Comparison of ENCODE assay signal across 10 cellular contexts in genomic region chr21:37503848-37504467, GRCh38.
DNase-seq lines count a peak whose midpoint lies in the region; ATAC-seq, FAIRE-seq and TF ChIP-seq lines count a peak whose summit lies in the region.
"Had no signal": no experiment of that assay in that cellular context is flagged by ENCODE, and none has a peak within 500 bp of the region (broad histone marks: within the 10 kb centered on the region; RNA-seq: fewer than 3 reads in every experiment).

No MANE protein-coding gene starts in this region.

- H3K9me3 Mint-ChIP-seq in activated T-cell treated with anti-CD3 and anti-CD28 coated beads, Interleukin-2, amount 50 U/mL, for 72 hours = no peaks in the 10 kb centered on the region

- ATAC-seq in HepG2 (no peak), right lobe of liver (no peak), HG03439 (IDR thresholded peaks at IDR 0.05; ENCODE audit: unreplicated experiment) (no peak)
- ATAC-seq in activated T-cell treated with anti-CD3 and anti-CD28 coated beads, Interleukin-2, amount 50 U/mL, for 72 hours (replicated peaks in 1 of 2) = peak; percentile 82 to 86

- H3K4me1 Mint-ChIP-seq in activated T-cell treated with anti-CD3 and anti-CD28 coated beads, Interleukin-2, amount 50 U/mL, for 72 hours (ENCODE audit: low read depth) = peaks cover 20% of the 10 kb centered on the region

- TF ChIP-seq EP300 in HepG2 (IDR thresholded peaks at IDR 0.05; ENCODE audit: low read depth in 2 of 2, low read length in 2 of 2) (no peak), HepG2 (CRISPR knock-in tag; IDR thresholded peaks at IDR 0.05; ENCODE audit: borderline replicate concordance) (no peak)

- TF ChIP-seq CTCF in HepG2 (CRISPR knock-in tag; IDR thresholded peaks at IDR 0.05) (no peak), right lobe of liver (IDR thresholded peaks at IDR 0.05) (no peak)

- no peak for TF ChIP-seq POLR2A in HepG2 (IDR thresholded peaks at IDR 0.05; ENCODE audit: insufficient read depth in 1 of 2, low read depth in 2 of 2, low read length in 2 of 2)
- TF ChIP-seq POLR2A in right lobe of liver (IDR thresholded peaks at IDR 0.05) = no peak

- intact Hi-C loops in HepG2 (cut with micrococcal nuclease; ENCODE audit: unreplicated experiment) (no loop called here), right lobe of liver (cut with DNase I) (no loop called here)

- no peaks in the 10 kb centered on the region for H3K27me3 Mint-ChIP-seq in activated T-cell treated with anti-CD3 and anti-CD28 coated beads, Interleukin-2, amount 50 U/mL, for 72 hours (ENCODE audit: low read depth)

- H3K9ac ChIP-seq in HepG2 (ENCODE audit: insufficient read depth, low read depth, low read length) = no peak overlapping the region

- DNase-seq in HepG2 (ENCODE audit: low spot score) = peak; percentile 8
- no peak for DNase-seq in right lobe of liver
- DNase-seq in activated T-cell treated with anti-CD3 and anti-CD28 coated beads, Interleukin-2, amount 50 U/mL, for 72 hours = peak; percentile 19 to 25
- DNase-seq in fibroblast of the conjunctiva (ENCODE audit: low read depth) = peak; percentile 23
- DNase-seq in stromal cell of bone marrow (ENCODE audit: low read depth) = peak; percentile 30
- DNase-seq in SK-N-DZ (ENCODE audit: low spot score) = no peak
- no peak for DNase-seq in NCI-H345 (lab: John Stamatoyannopoulos, UW)
- DNase-seq: COR-L47, NCI-H2171 had no signal

- in situ Hi-C loops in HepG2 (cut with HindIII; ENCODE audit: extremely low pct_ligation_motif_present, low pct_unique_long_range_greater_than_20kb) = no loop called here

- no peaks in the 10 kb centered on the region for H4K20me1 ChIP-seq in HepG2 (ENCODE audit: insufficient read depth, low read length)

- H3K9me3 ChIP-seq in HepG2 (ENCODE audit: low read length) = no peaks in the 10 kb centered on the region
- no peaks in the 10 kb centered on the region for H3K9me3 ChIP-seq in right lobe of liver

- FAIRE-seq in HepG2 (lab: Jason Lieb, UNC) = no peak

- H2AFZ ChIP-seq in HepG2 (ENCODE audit: low read length) = no peak overlapping the region

- peaks cover 17 to 52% of the 10 kb centered on the region in 2 experiments for H3K36me3 ChIP-seq in HepG2 (replicated peaks in 1 of 2; ENCODE audit: control insufficient read depth in 1 of 2, insufficient read depth in 2 of 2, low read length in 2 of 2)
- H3K36me3 ChIP-seq in right lobe of liver = peaks cover 0 to 38% (median 21%) of the 10 kb centered on the region in 4 donors

- BruUV-seq in HepG2 (replicated peaks; lab: Mats Ljungman, UMichigan) = no TSS peak

- peak overlapping the region; percentile 99 for H3K27ac Mint-ChIP-seq in activated T-cell treated with anti-CD3 and anti-CD28 coated beads, Interleukin-2, amount 50 U/mL, for 72 hours

- no peak overlapping the region for H3K4me2 ChIP-seq in HepG2 (ENCODE audit: low read depth, low read length)

- H3K27ac ChIP-seq in HepG2 (ENCODE audit: extremely low read length, insufficient read depth, low read length) (no peak overlapping the region), right lobe of liver (no peak overlapping the region)

- WGBS in HepG2 (ENCODE audit: low lambda C conversion rate) = 98% methylated on average over 5 of the region's 5 CpGs
- 93% methylated on average over 3 of the region's 5 CpGs for WGBS in right lobe of liver (ENCODE audit: insufficient coverage, low coverage, low lambda C conversion rate, missing lambda C conversion rate)

- 0 out of 2 replicates have a peak, but pooled peaks cover 5% of the 10 kb centered on the region for H3K4me1 ChIP-seq in HepG2 (ENCODE audit: insufficient read depth, low read length)
- H3K4me1 ChIP-seq in right lobe of liver = no peaks in the 10 kb centered on the region

- H3K27me3 ChIP-seq in HepG2 (ENCODE audit: control insufficient read depth in 1 of 2, insufficient read depth in 2 of 2, low read length in 2 of 2) (no peaks in the 10 kb centered on the region), right lobe of liver (no peaks in the 10 kb centered on the region)

- no peak for TF ChIP-seq RAD21 in HepG2 (CRISPR knock-in tag; IDR thresholded peaks at IDR 0.05)

- H3K79me2 ChIP-seq in HepG2 (ENCODE audit: insufficient read depth, low read length) = no peaks in the 10 kb centered on the region

- H3K4me3 ChIP-seq in HepG2 (replicated peaks in 1 of 3; ENCODE audit: insufficient read depth in 1 of 3, low read depth in 2 of 3, low read length in 3 of 3) (no peak overlapping the region), right lobe of liver (no peak overlapping the region)

- POLR2A ChIA-PET in HepG2 (lab: Yijun Ruan, JAX) = no interaction called here

- peak overlapping the region; percentile 45 to 76 for H3K4me3 Mint-ChIP-seq in activated T-cell treated with anti-CD3 and anti-CD28 coated beads, Interleukin-2, amount 50 U/mL, for 72 hours

- H3K36me3 Mint-ChIP-seq in activated T-cell treated with anti-CD3 and anti-CD28 coated beads, Interleukin-2, amount 50 U/mL, for 72 hours (ENCODE audit: insufficient read depth in 2 of 2) = peaks cover 11 to 32% of the 10 kb centered on the region in 2 donors

- CTCF ChIA-PET in HepG2 (lab: Yijun Ruan, JAX; ENCODE audit: low intra/inter-chr PET ratio, low total read pairs) = no interaction called here

TF ChIP-seq in HepG2, 621 proteins besides CTCF, POLR2A, EP300 and RAD21:
- no peak for TF ChIP-seq ZNF513 (CRISPR knock-in tag; conservative IDR thresholded peaks at IDR 0.05)
- no peak for TF ChIP-seq CENPT (CRISPR knock-in tag; IDR thresholded peaks at IDR 0.05; ENCODE audit: low read depth)
- TF ChIP-seq ZNF138 (CRISPR knock-in tag; IDR thresholded peaks at IDR 0.05; ENCODE audit: low read depth) = no peak
- TF ChIP-seq ZNF207 (IDR thresholded peaks at IDR 0.05; ENCODE audit: borderline replicate concordance) = no peak
- TF ChIP-seq, protein P1, sequence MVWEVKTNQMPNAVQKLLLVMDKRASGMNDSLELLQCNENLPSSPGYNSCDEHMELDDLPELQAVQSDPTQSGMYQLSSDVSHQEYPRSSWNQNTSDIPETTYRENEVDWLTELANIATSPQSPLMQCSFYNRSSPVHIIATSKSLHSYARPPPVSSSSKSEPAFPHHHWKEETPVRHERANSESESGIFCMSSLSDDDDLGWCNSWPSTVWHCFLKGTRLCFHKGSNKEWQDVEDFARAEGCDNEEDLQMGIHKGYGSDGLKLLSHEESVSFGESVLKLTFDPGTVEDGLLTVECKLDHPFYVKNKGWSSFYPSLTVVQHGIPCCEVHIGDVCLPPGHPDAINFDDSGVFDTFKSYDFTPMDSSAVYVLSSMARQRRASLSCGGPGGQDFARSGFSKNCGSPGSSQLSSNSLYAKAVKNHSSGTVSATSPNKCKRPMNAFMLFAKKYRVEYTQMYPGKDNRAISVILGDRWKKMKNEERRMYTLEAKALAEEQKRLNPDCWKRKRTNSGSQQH (CRISPR knock-in tag; IDR thresholded peaks at IDR 0.05; ENCODE audit: low read depth) = no peak
- no peak for TF ChIP-seq ZNF205 (CRISPR knock-in tag; IDR thresholded peaks at IDR 0.05)
- TF ChIP-seq ZNF253 (CRISPR knock-in tag; IDR thresholded peaks at IDR 0.05; ENCODE audit: borderline replicate concordance) = no peak

Comparison
In these comparisons a context has a peak if more than half of its experiments do, and no peak if none do; other contexts are left out.
1. DNase-seq: peak in HepG2 (single experiment), activated T-cell treated with anti-CD3 and anti-CD28 coated beads, Interleukin-2, amount 50 U/mL, for 72 hours (2 of 2), fibroblast of the conjunctiva (single experiment) and stromal cell of bone marrow (single experiment); none in right lobe of liver (0 of 3), SK-N-DZ (single experiment) and NCI-H345 (single experiment).
2. ATAC-seq: peak in activated T-cell treated with anti-CD3 and anti-CD28 coated beads, Interleukin-2, amount 50 U/mL, for 72 hours (2 of 2); none in HepG2 (single experiment), right lobe of liver (0 of 4) and HG03439 (single experiment).